Comparison of ENCODE assay signal across 8 cellular contexts in genomic region chr5:140664353-140665119, GRCh38. TPM values are rescaled to one million over a fixed set of nuclear protein-coding genes. Genes with fewer than 3 reads are reported as not detected.
A peak's percentile ranks its signal among the peaks of the same experiment; 100 is the strongest.
DNase-seq lines count a peak whose midpoint lies in the region; ATAC-seq and TF ChIP-seq lines count a peak whose summit lies in the region.

WDR55 (plus strand) TSS chr5:140664904; CDS start chr5:140664913, 9 bp downstream.

- peak within 1 kb of the TSS; percentile 69 for H3K4me2 ChIP-seq in mesenchymal stem cell (ENCODE audit: low read length, poor library complexity, severe bottlenecking)

- H3K9me3 Mint-ChIP-seq in activated CD8-positive, alpha-beta memory T cell treated with anti-CD3 and anti-CD28 coated beads, Interleukin-2, amount 10 ng/mL, durations not matched to agents 7 days and 5 days (ENCODE audit: low read depth) = no peaks in the 10 kb centered on the region

- CTCF ChIA-PET in activated CD8-positive, alpha-beta memory T cell treated with anti-CD3 and anti-CD28 coated beads, Interleukin-2, amount 10 ng/mL, durations not matched to agents 7 days and 5 days (lab: Charles Lee) = interaction anchor here (0.6 to 2.9 kb wide), 5 partner anchors 17 to 920 kb away, joined by 3 to 10 read pairs (median 3); partner anchors contain the start of genes HARS1, HARS2, IK and NDUFA2

- H3K79me1 ChIP-seq in mesenchymal stem cell (replicated peaks; ENCODE audit: low read length, poor library complexity, severe bottlenecking) = peaks cover 18% of the 10 kb centered on the region

- peaks cover 30% of the 10 kb centered on the region for H3K4me1 Mint-ChIP-seq in activated CD8-positive, alpha-beta memory T cell treated with anti-CD3 and anti-CD28 coated beads, Interleukin-2, amount 10 ng/mL, durations not matched to agents 7 days and 5 days

- H2BK5ac ChIP-seq in mesenchymal stem cell (ENCODE audit: low read depth, low read length, poor library complexity, severe bottlenecking) = peak within 1 kb of the TSS; percentile 53

- DNase-seq in COLO668 (lab: John Stamatoyannopoulos, UW; ENCODE audit: unreplicated experiment) = peak; percentile 91
- peak; percentile 92 for DNase-seq in GM20000 (ENCODE audit: low spot score)
- DNase-seq in HT-29 (ENCODE audit: low spot score) = peak; percentile 97
- DNase-seq in NOMO-1 treated with dmso at 0.1 percent for 144 hours (lab: John Stamatoyannopoulos, UW; ENCODE audit: unreplicated experiment) = peak; percentile 96
- peak; percentile 98 for DNase-seq in activated CD8-positive, alpha-beta memory T cell treated with anti-CD3 and anti-CD28 coated beads, Interleukin-2, amount 10 ng/mL, durations not matched to agents 7 days and 5 days
- peak; percentile 96 for DNase-seq in mesenchymal stem cell
- DNase-seq in stimulated activated CD8-positive, alpha-beta memory T cell treated with anti-CD3 and anti-CD28 coated beads, Interleukin-12 subunit alpha, Interleukin-12 subunit beta, amount 100 ng/mL, for 4 hours (ENCODE audit: low read depth) = peak; percentile 93

- H3K36me3 ChIP-seq in endocrine pancreas (ENCODE audit: control insufficient read depth, insufficient read depth, low read length) (peaks cover 11% of the 10 kb centered on the region), mesenchymal stem cell (ENCODE audit: control insufficient read depth in 1 of 2, insufficient read depth in 2 of 2, low read depth in 1 of 2, low read length in 2 of 2) (peaks cover 44 to 72% of the 10 kb centered on the region in 2 experiments)

- peak within 1 kb of the TSS; percentile 61 for H3K9ac ChIP-seq in endocrine pancreas (ENCODE audit: control insufficient read depth, insufficient read depth, low read length)
- peak within 1 kb of the TSS; percentile 91 for H3K9ac ChIP-seq in mesenchymal stem cell (ENCODE audit: low read length)

- H3K4me3 ChIP-seq in endocrine pancreas (ENCODE audit: control insufficient read depth, insufficient read depth, low read length) (peak within 1 kb of the TSS; percentile 68), mesenchymal stem cell (ENCODE audit: insufficient read depth in 1 of 2, low read depth in 1 of 2, low read length in 2 of 2) (peak within 1 kb of the TSS; percentile 85 to 88)

- peak within 1 kb of the TSS; percentile 87 for H3K27ac ChIP-seq in mesenchymal stem cell (ENCODE audit: low read length, poor library complexity, severe bottlenecking)

- peak within 1 kb of the TSS in 1 of 2 experiments; percentile 42 for H3K23ac ChIP-seq in mesenchymal stem cell (ENCODE audit: low read length in 2 of 2)

- H2BK120ac ChIP-seq in mesenchymal stem cell (ENCODE audit: low read depth, low read length) = no peak within 1 kb of the TSS

- peak within 1 kb of the TSS; percentile 66 for H2AFZ ChIP-seq in mesenchymal stem cell (ENCODE audit: low read depth, low read length)

- TF ChIP-seq CTCF in GM20000 (IDR thresholded peaks at IDR 0.05; ENCODE audit: extremely low read depth, missing control alignments) = no peak

- H3K27me3 Mint-ChIP-seq in activated CD8-positive, alpha-beta memory T cell treated with anti-CD3 and anti-CD28 coated beads, Interleukin-2, amount 10 ng/mL, durations not matched to agents 7 days and 5 days = no peaks in the 10 kb centered on the region

- no peak within 1 kb of the TSS for H2BK15ac ChIP-seq in mesenchymal stem cell (ENCODE audit: low read depth, poor library complexity, severe bottlenecking)

- ATAC-seq in activated CD8-positive, alpha-beta memory T cell treated with anti-CD3 and anti-CD28 coated beads, Interleukin-2, amount 10 ng/mL, durations not matched to agents 7 days and 5 days = peak; percentile 95

- peak within 1 kb of the TSS; percentile 27 to 94 for H3K4ac ChIP-seq in mesenchymal stem cell (ENCODE audit: low read depth in 1 of 2, low read length in 2 of 2)

- H2BK12ac ChIP-seq in mesenchymal stem cell (ENCODE audit: low read length in 2 of 2) = peak within 1 kb of the TSS in 1 of 2 experiments; percentile 68

- H2AK5ac ChIP-seq in mesenchymal stem cell (ENCODE audit: low read length, severe bottlenecking) = no peak within 1 kb of the TSS

- H3K9me3 ChIP-seq in endocrine pancreas (ENCODE audit: control insufficient read depth, low read length) = no peaks in the 10 kb centered on the region
- H3K9me3 ChIP-seq in mesenchymal stem cell (ENCODE audit: control insufficient read depth, low read length) = no peaks in the 10 kb centered on the region

- H3K4me1 ChIP-seq in endocrine pancreas (ENCODE audit: control insufficient read depth, insufficient read depth, low read length) = no peaks in the 10 kb centered on the region
- H3K4me1 ChIP-seq in mesenchymal stem cell (ENCODE audit: control insufficient read depth, insufficient read depth, low read depth, low read length) = peaks cover 9% of the 10 kb centered on the region

- peak within 1 kb of the TSS; percentile 93 for H3K27ac Mint-ChIP-seq in activated CD8-positive, alpha-beta memory T cell treated with anti-CD3 and anti-CD28 coated beads, Interleukin-2, amount 10 ng/mL, durations not matched to agents 7 days and 5 days

- H3K36me3 Mint-ChIP-seq in activated CD8-positive, alpha-beta memory T cell treated with anti-CD3 and anti-CD28 coated beads, Interleukin-2, amount 10 ng/mL, durations not matched to agents 7 days and 5 days = peaks cover 49% of the 10 kb centered on the region

- H3K27me3 ChIP-seq in endocrine pancreas (ENCODE audit: control insufficient read depth, insufficient read depth, low read length) (no peaks in the 10 kb centered on the region), mesenchymal stem cell (ENCODE audit: control insufficient read depth in 1 of 2, insufficient read depth in 1 of 2, low read length in 2 of 2) (no peaks in the 10 kb centered on the region)

- WGBS in mesenchymal stem cell = under 1% methylated on average over 52 of the region's 54 CpGs

- H3K18ac ChIP-seq in mesenchymal stem cell (ENCODE audit: low read depth in 1 of 2, low read length in 2 of 2) = peak within 1 kb of the TSS; percentile 80 to 81

- H4K8ac ChIP-seq in mesenchymal stem cell (ENCODE audit: low read length) = peak within 1 kb of the TSS; percentile 78

- H4K91ac ChIP-seq in mesenchymal stem cell (ENCODE audit: low read length) = peak within 1 kb of the TSS; percentile 72

- peak within 1 kb of the TSS in 1 of 2 experiments; percentile 97 for H3K14ac ChIP-seq in mesenchymal stem cell (ENCODE audit: low read length in 2 of 2)

- peak within 1 kb of the TSS; percentile 86 for H3K4me3 Mint-ChIP-seq in activated CD8-positive, alpha-beta memory T cell treated with anti-CD3 and anti-CD28 coated beads, Interleukin-2, amount 10 ng/mL, durations not matched to agents 7 days and 5 days

RNA-seq across cellular contexts. Expression of gene WDR55, which starts in this region (rescaled TPM):
- 39.1 and 45.8 TPM in 2 replicates for total RNA-seq in HT-29 (2014; rRNA removed; shearing (Covaris generic))
- 10 to 100 TPM; 38.7 to 40.6 TPM for total RNA-seq in activated CD8-positive, alpha-beta memory T cell treated with anti-CD3 and anti-CD28 coated beads, Interleukin-2, amount 10 ng/mL, durations not matched to agents 7 days and 5 days
- 16.7 TPM for polyA plus RNA-seq in mesenchymal stem cell (2013, experiment 1 of 2)
- 16.7 TPM for polyA plus RNA-seq in mesenchymal stem cell (2013, experiment 2 of 2)

Comparison
In these comparisons a context has a peak if more than half of its experiments do, and no peak if none do; other contexts are left out.
1. Peak in every context shown above with its lines: DNase-seq, ATAC-seq, H3K4me3 ChIP-seq and H3K27ac ChIP-seq.